ENCODE assay signal across 9 cellular contexts in the genomic region with DNA sequence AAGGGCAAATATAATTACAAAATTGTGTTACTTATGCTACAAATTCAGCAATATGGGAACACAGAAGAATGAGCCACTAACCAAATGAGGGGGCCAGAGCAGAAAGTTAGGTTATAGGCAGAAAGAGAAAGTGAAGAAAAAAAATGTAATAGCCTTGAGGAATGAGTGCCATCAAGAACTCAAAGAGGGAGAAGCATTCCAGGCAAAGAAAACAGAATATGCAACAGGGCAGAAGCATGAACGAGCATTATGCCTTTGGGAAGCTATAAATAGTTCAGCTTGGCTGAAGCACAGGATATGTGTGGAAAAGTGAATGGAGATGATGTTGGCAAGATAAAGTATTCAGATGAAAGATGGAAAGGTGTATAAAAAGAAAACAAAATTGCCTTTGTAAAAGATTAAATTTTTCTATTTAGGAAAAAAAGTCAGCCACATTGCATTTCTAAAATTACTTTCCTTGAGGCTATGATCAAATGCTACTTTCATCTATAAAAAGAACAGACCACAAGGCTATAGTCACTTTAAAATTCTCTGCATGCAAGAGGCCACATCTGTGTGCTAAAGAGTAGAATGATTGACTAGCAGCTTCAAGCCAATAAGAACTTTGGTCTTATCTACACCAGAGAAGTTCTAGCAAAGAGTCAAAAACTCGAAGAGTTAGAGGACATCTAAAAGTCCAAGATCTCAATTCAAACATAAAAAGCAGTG.
DNase-seq lines count a peak whose midpoint lies in the region; ATAC-seq lines count a peak whose summit lies in the region.
"Had no signal": no experiment of that assay in that cellular context is flagged by ENCODE, and none has a peak within 500 bp of the region (broad histone marks: within the 10 kb centered on the region; RNA-seq: fewer than 3 reads in every experiment).

No MANE protein-coding gene starts in this region.

- peak; percentile 23 for DNase-seq in EH (ENCODE audit: low read depth)
- peak; percentile 65 for DNase-seq in cerebellum (ENCODE audit: low spot score)
- DNase-seq in NCI-H2196 (lab: John Stamatoyannopoulos, UW; ENCODE audit: unreplicated experiment) = no peak
- no peak for DNase-seq in NCI-H2081 (lab: John Stamatoyannopoulos, UW)
- no peak for DNase-seq in COLO668 (lab: John Stamatoyannopoulos, UW; ENCODE audit: unreplicated experiment)
- DNase-seq: activated CD4-positive, alpha-beta T cell treated with anti-CD3 and anti-CD28 coated beads, Interleukin-2, amount 10 ng/mL, durations not matched to agents 7 days and 5 days had no signal

- ATAC-seq in GM21367 (IDR thresholded peaks at IDR 0.05; ENCODE audit: unreplicated experiment) = peak; percentile 58
- ATAC-seq in HG03135 (IDR thresholded peaks at IDR 0.05; ENCODE audit: unreplicated experiment) = peak; percentile 72
- no peak for ATAC-seq in GM18858 (IDR thresholded peaks at IDR 0.05; ENCODE audit: unreplicated experiment)

Comparison
In these comparisons a context has a peak if more than half of its experiments do, and no peak if none do; other contexts are left out.
1. DNase-seq: peak in EH (single experiment) and cerebellum (single experiment); none in NCI-H2196 (single experiment), NCI-H2081 (0 of 2) and COLO668 (single experiment).